ENCODE assay signal across 10 cellular contexts in genomic region chr9:134328341-134328840, GRCh38. TPM values are rescaled to one million over a fixed set of nuclear protein-coding genes. Genes with fewer than 3 reads are reported as not detected.
DNase-seq lines count a peak whose midpoint lies in the region; ATAC-seq and TF ChIP-seq lines count a peak whose summit lies in the region.
"Had no signal": no experiment of that assay in that cellular context is flagged by ENCODE, and none has a peak within 500 bp of the region (broad histone marks: within the 10 kb centered on the region; RNA-seq: fewer than 3 reads in every experiment).

No MANE protein-coding gene starts in this region.

- in situ Hi-C loops in HAP-1 (cut with MboI; ENCODE audit: low sequenced_read_pairs): no loop called here

- peaks cover 9% of the 10 kb centered on the region for H3K36me3 Mint-ChIP-seq in MCF 10A (ENCODE audit: insufficient read depth, unreplicated experiment)

- H3K27me3 ChIP-seq in HAP-1 (ENCODE audit: low read depth) (no peaks in the 10 kb centered on the region), iPS-20b (ENCODE audit: insufficient read depth, low read length) (peaks cover 16% of the 10 kb centered on the region; the same call in 1 of the 2 replicates), skeletal muscle tissue (ENCODE audit: control insufficient read depth in 3 of 3, insufficient read depth in 3 of 3, low read length in 3 of 3) (no peaks in the 10 kb centered on the region)

- DNase-seq in HAP-1 (ENCODE audit: low spot score in 2 of 2) (peak; percentile 21 to 52), MCF 10A (ENCODE audit: unreplicated experiment) (no peak), NCI-H345 (lab: John Stamatoyannopoulos, UW) (no peak), NCI-H446 treated with DMSO at 0.1 percent for 48 hours (lab: John Stamatoyannopoulos, UW) (no peak)
- DNase-seq: activated CD4-positive, alpha-beta T cell treated with anti-CD3 and anti-CD28 coated beads for 4 hours; kidney glomerular epithelial cell had no signal

- ATAC-seq in GM21390 (IDR thresholded peaks at IDR 0.05; ENCODE audit: unreplicated experiment) (no peak), HG02678 (IDR thresholded peaks at IDR 0.05; ENCODE audit: unreplicated experiment) (no peak)

- peaks cover 12% of the 10 kb centered on the region for H3K4me1 ChIP-seq in HAP-1
- H3K4me1 ChIP-seq in iPS-20b (ENCODE audit: insufficient read depth, low read length): peaks cover 6% of the 10 kb centered on the region
- H3K4me1 ChIP-seq in skeletal muscle tissue (ENCODE audit: control insufficient read depth in 3 of 3, insufficient read depth in 3 of 3, low read length in 3 of 3): peaks cover 71 to 80% (median 80%) of the 10 kb centered on the region in 3 donors

- no peak for TF ChIP-seq CTCF in MCF 10A (IDR thresholded peaks at IDR 0.05; ENCODE audit: unreplicated experiment)

- intact Hi-C loops in MCF 10A (cut with micrococcal nuclease): loop anchor here (5.0 kb wide), 1 partner anchor 151 kb away; no protein-coding TSS in a partner anchor

- H3K27ac ChIP-seq in iPS-20b (ENCODE audit: low read length) (no peak overlapping the region), skeletal muscle tissue (ENCODE audit: low read depth, low read length) (peak overlapping the region; percentile 94)

- no peaks in the 10 kb centered on the region for H3K9me3 Mint-ChIP-seq in MCF 10A (ENCODE audit: unreplicated experiment)

- peak overlapping the region; percentile 54 for H3K4me3 ChIP-seq in HAP-1
- H3K4me3 ChIP-seq in iPS-20b (ENCODE audit: low read length): no peak overlapping the region
- peak overlapping the region; percentile 66 to 80 (median 79) for H3K4me3 ChIP-seq in skeletal muscle tissue (ENCODE audit: low read length in 3 of 3)

- H3K27ac Mint-ChIP-seq in MCF 10A (ENCODE audit: low read depth, unreplicated experiment): peak overlapping the region; percentile 39

- CTCF ChIA-PET in MCF 10A (lab: Yijun Ruan, JAX): interaction anchor here (0.5 to 2.7 kb wide), 11 partner anchors 9 to 1530 kb away, joined by 3 to 20 read pairs (median 4); no protein-coding TSS in a partner anchor

- H3K9me3 ChIP-seq in HAP-1: no peaks in the 10 kb centered on the region
- no peaks in the 10 kb centered on the region for H3K9me3 ChIP-seq in iPS-20b (ENCODE audit: insufficient read depth, low read depth, low read length)
- no peaks in the 10 kb centered on the region for H3K9me3 ChIP-seq in skeletal muscle tissue (ENCODE audit: control insufficient read depth in 3 of 3, low read length in 3 of 3)

- H3K9ac ChIP-seq in iPS-20b (ENCODE audit: low read depth, low read length) (peak overlapping the region; percentile 27; the same call in 1 of the 2 replicates), skeletal muscle tissue (ENCODE audit: low read depth in 1 of 3, low read length in 3 of 3) (peak overlapping the region; percentile 90 to 95 (median 90))

- H3K27me3 Mint-ChIP-seq in MCF 10A (ENCODE audit: insufficient read depth, unreplicated experiment): no peaks in the 10 kb centered on the region

- H3K4me1 Mint-ChIP-seq in MCF 10A (ENCODE audit: insufficient read depth, unreplicated experiment): peaks cover 42% of the 10 kb centered on the region

- POLR2A ChIA-PET in MCF 10A (lab: Yijun Ruan, JAX): interaction anchor here (1.4 to 4.2 kb wide), 12 partner anchors 27 to 190 kb away, joined by 3 to 51 read pairs (median 5); partner anchors contain the start of gene RNU6ATAC

- peak overlapping the region; percentile 81 for H3K4me3 Mint-ChIP-seq in MCF 10A (ENCODE audit: unreplicated experiment)

- H3K36me3 ChIP-seq in HAP-1 (replicated peaks): no peaks in the 10 kb centered on the region
- H3K36me3 ChIP-seq in iPS-20b (ENCODE audit: insufficient read depth, low read depth, low read length): no peaks in the 10 kb centered on the region
- no peaks in the 10 kb centered on the region for H3K36me3 ChIP-seq in skeletal muscle tissue (ENCODE audit: control insufficient read depth in 3 of 3, insufficient read depth in 3 of 3, low read length in 3 of 3)

- no TSS peak for BruUV-seq in MCF 10A (replicated peaks; lab: Mats Ljungman, UMichigan)

RNA-seq across cellular contexts. Expression of gene RXRA, which starts 2.1 kb away (rescaled TPM):
- total RNA-seq in MCF 10A (2022): 57.7 and 65.5 TPM in 2 replicates
- total RNA-seq in skeletal muscle tissue: 11.5 TPM

Comparison
In these comparisons a context has a peak if more than half of its experiments do, and no peak if none do; other contexts are left out.
1. DNase-seq: peak in HAP-1 (2 of 2); none in MCF 10A (single experiment), NCI-H345 (single experiment) and NCI-H446 treated with DMSO at 0.1 percent for 48 hours (single experiment).